1 cellular context compared by ENCODE assay signal in the genomic region with DNA sequence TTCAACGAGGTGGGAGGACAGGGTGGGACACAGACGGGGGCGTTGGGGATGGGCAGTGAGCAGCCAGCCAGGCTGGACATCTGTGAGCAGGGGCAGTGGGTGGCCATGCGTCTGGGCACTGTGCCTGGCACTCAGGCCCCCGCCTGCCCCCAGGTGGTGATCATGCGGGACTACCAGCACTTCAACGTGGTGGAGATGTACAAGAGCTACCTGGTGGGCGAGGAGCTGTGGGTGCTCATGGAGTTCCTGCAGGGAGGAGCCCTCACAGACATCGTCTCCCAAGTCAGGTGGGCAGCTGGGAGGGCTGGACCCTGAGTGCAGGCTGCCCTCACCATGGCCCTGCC.
TF ChIP-seq lines count a peak whose summit lies in the region.

No MANE protein-coding gene starts in this region.

TF ChIP-seq in IMR-90, 13 proteins besides CTCF, POLR2A, EP300 and RAD21:
- TF ChIP-seq BHLHE40 (IDR thresholded peaks at IDR 0.05; ENCODE audit: low read depth, low read length): no peak
- TF ChIP-seq CEBPB (IDR thresholded peaks at IDR 0.05; ENCODE audit: low read depth, low read length): no peak
- TF ChIP-seq MXI1 (IDR thresholded peaks at IDR 0.05; ENCODE audit: borderline replicate concordance, low read depth, low read length): no peak
- TF ChIP-seq SMC3 (IDR thresholded peaks at IDR 0.05; ENCODE audit: low read depth, low read length): peak; percentile 23; the same call in 1 of the 2 replicates
- TF ChIP-seq RCOR1 (IDR thresholded peaks at IDR 0.05; ENCODE audit: insufficient replicate concordance, low read length): no peak
- TF ChIP-seq RFX5 (IDR thresholded peaks at IDR 0.05; ENCODE audit: low read depth, low read length): no peak
- TF ChIP-seq CHD1 (IDR thresholded peaks at IDR 0.05; ENCODE audit: low read depth, low read length): no peak
- TF ChIP-seq, protein P1, sequence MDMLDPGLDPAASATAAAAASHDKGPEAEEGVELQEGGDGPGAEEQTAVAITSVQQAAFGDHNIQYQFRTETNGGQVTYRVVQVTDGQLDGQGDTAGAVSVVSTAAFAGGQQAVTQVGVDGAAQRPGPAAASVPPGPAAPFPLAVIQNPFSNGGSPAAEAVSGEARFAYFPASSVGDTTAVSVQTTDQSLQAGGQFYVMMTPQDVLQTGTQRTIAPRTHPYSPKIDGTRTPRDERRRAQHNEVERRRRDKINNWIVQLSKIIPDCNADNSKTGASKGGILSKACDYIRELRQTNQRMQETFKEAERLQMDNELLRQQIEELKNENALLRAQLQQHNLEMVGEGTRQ (IDR thresholded peaks at IDR 0.05; ENCODE audit: low read depth, low read length): no peak
